19 cellular contexts compared by ENCODE assay signal in genomic region chr14:71096947-71097346, GRCh38.
"Had no signal": no experiment of that assay in that cellular context is flagged by ENCODE, and none has a peak within 500 bp of the region (broad histone marks: within the 10 kb centered on the region; RNA-seq: fewer than 3 reads in every experiment).

No MANE protein-coding gene starts in this region.

- H3K4me1 Mint-ChIP-seq: mesothelial cell of epicardium had no signal

- H3K36me3 ChIP-seq: ovary, uterus had no signal

- H3K4me1 ChIP-seq: left ventricle myocardium inferior, right atrium auricular region, tibial nerve, uterus had no signal

- H3K27me3 ChIP-seq: ovary, right atrium auricular region, tibial nerve, uterus had no signal

- H3K9me3 ChIP-seq: ovary, tibial nerve, uterus had no signal

- H3K4me3 ChIP-seq: left ventricle myocardium inferior, lung, ovary, right atrium auricular region, skin epidermis, tibial nerve, uterus had no signal

- H3K27me3 Mint-ChIP-seq: naive B cell; natural killer cell treated with Interleukin-12 subunit alpha and Interleukin-12 subunit beta and Interleukin-15 and Interleukin-18, amount 100 ng/mL, for 72 hours; progenitor cell of endocrine pancreas; stimulated activated naive CD8-positive, alpha-beta T cell treated with anti-CD3 and anti-CD28 coated beads, Interleukin-15, Interleukin-2, amounts not matched to agents 100 ng/mL and 50 ng/mL, for 24 hours; type B pancreatic cell had no signal

- H3K27ac Mint-ChIP-seq: mesothelial cell of epicardium; natural killer cell treated with Interleukin-12 subunit alpha and Interleukin-12 subunit beta and Interleukin-15 and Interleukin-18, amount 100 ng/mL, for 72 hours; progenitor cell of endocrine pancreas; stimulated activated naive CD8-positive, alpha-beta T cell treated with anti-CD3 and anti-CD28 coated beads, Interleukin-15, Interleukin-2, amounts not matched to agents 100 ng/mL and 50 ng/mL, for 24 hours; type B pancreatic cell had no signal

- ATAC-seq: natural killer cell treated with Interleukin-12 subunit alpha and Interleukin-12 subunit beta and Interleukin-15 and Interleukin-18, amount 100 ng/mL, for 72 hours; sciatic nerve; stimulated activated effector memory CD8-positive, alpha-beta T cell treated with anti-CD3 and anti-CD28 coated beads, Interleukin-12 subunit alpha, Interleukin-12 subunit beta, amount 100 ng/mL, for 72 hours had no signal

- H3K27ac ChIP-seq: left ventricle myocardium inferior, ovary, right atrium auricular region, skin epidermis, tibial nerve, uterus had no signal

- DNase-seq: islet precursor cell; left ventricle myocardium inferior; mesendoderm; naive B cell; ovary; stimulated activated CD4-positive, alpha-beta T cell treated with anti-CD3 and anti-CD28 coated beads, Interleukin-4, amount 100 ng/mL, for 24 hours; stimulated activated naive CD4-positive, alpha-beta T cell; uterus had no signal

- H3K4me3 Mint-ChIP-seq: mesothelial cell of epicardium; naive B cell; natural killer cell treated with Interleukin-12 subunit alpha and Interleukin-12 subunit beta and Interleukin-15 and Interleukin-18, amount 100 ng/mL, for 72 hours; stimulated activated effector memory CD8-positive, alpha-beta T cell treated with anti-CD3 and anti-CD28 coated beads, Interleukin-12 subunit alpha, Interleukin-12 subunit beta, amount 100 ng/mL, for 72 hours; stimulated activated naive CD8-positive, alpha-beta T cell treated with anti-CD3 and anti-CD28 coated beads, Interleukin-15, Interleukin-2, amounts not matched to agents 100 ng/mL and 50 ng/mL, for 24 hours; type B pancreatic cell had no signal

- H3K9me3 Mint-ChIP-seq: natural killer cell treated with Interleukin-12 subunit alpha and Interleukin-12 subunit beta and Interleukin-15 and Interleukin-18, amount 100 ng/mL, for 72 hours; stimulated activated effector memory CD8-positive, alpha-beta T cell treated with anti-CD3 and anti-CD28 coated beads, Interleukin-12 subunit alpha, Interleukin-12 subunit beta, amount 100 ng/mL, for 72 hours had no signal
